Comparison of ENCODE assay signal across 2 cellular contexts in genomic region chr12:131863711-131864396, GRCh38.
A peak's percentile ranks its signal among the peaks of the same experiment; 100 is the strongest.
TF ChIP-seq lines count a peak whose summit lies in the region.

No MANE protein-coding gene starts in this region.

TF ChIP-seq in A549, 52 proteins besides CTCF, POLR2A, EP300 and RAD21 (continued from another document):
- no peak for TF ChIP-seq MAZ (IDR thresholded peaks at IDR 0.05; ENCODE audit: borderline replicate concordance, low read depth, low read length)
- 0 out of 2 replicates have a peak, but pooled peaks have one; percentile 8 for TF ChIP-seq ATOH8 (CRISPR knock-in tag; IDR thresholded peaks at IDR 0.05; ENCODE audit: low read depth)
- TF ChIP-seq HOXB13 (CRISPR knock-in tag; IDR thresholded peaks at IDR 0.05; ENCODE audit: low read depth): peak; percentile 24; the same call in 1 of the 2 replicates

TF ChIP-seq in GM23338, 12 proteins besides CTCF, POLR2A, EP300 and RAD21 (continued from another document):
- no peak for TF ChIP-seq ETS1 (IDR thresholded peaks at IDR 0.05)
- TF ChIP-seq STAT1 (IDR thresholded peaks at IDR 0.05; ENCODE audit: unreplicated experiment): no peak
- TF ChIP-seq EZH2phosphoT487 (IDR thresholded peaks at IDR 0.05; ENCODE audit: unreplicated experiment): no peak
- TF ChIP-seq ZNF331 (CRISPR knock-in tag; IDR thresholded peaks at IDR 0.05; ENCODE audit: low read depth): no peak
- no peak for TF ChIP-seq JUNB (IDR thresholded peaks at IDR 0.05; ENCODE audit: unreplicated experiment)
- no peak for TF ChIP-seq POLR2AphosphoS5 (IDR thresholded peaks at IDR 0.05; ENCODE audit: low read depth)
- TF ChIP-seq ZNF462 (CRISPR knock-in tag; IDR thresholded peaks at IDR 0.05): no peak
- no peak for TF ChIP-seq EZH2 (IDR thresholded peaks at IDR 0.05; ENCODE audit: low read depth, unreplicated experiment)
- no peak for TF ChIP-seq REST (IDR thresholded peaks at IDR 0.05; ENCODE audit: unreplicated experiment)
- no peak for TF ChIP-seq CREB1 (CRISPR knock-in tag; IDR thresholded peaks at IDR 0.05; ENCODE audit: low read depth)
